In genomic region chr7:156654511-156655231, GRCh38 we compare ENCODE assay signal across 1 cellular context.
TF ChIP-seq lines count a peak whose summit lies in the region.

No MANE protein-coding gene starts in this region.

TF ChIP-seq in H1, 55 proteins besides CTCF, POLR2A, EP300 and RAD21:
- TF ChIP-seq CREB1 (IDR thresholded peaks at IDR 0.05): no peak
- no peak for TF ChIP-seq HDAC6 (IDR thresholded peaks at IDR 0.05; ENCODE audit: low read depth, low read length)
- no peak for TF ChIP-seq RXRA (IDR thresholded peaks at IDR 0.05; ENCODE audit: insufficient read depth, low read depth, low read length)
- no peak for TF ChIP-seq SUZ12 (IDR thresholded peaks at IDR 0.05; ENCODE audit: low read length)
- TF ChIP-seq NANOG (IDR thresholded peaks at IDR 0.05; ENCODE audit: insufficient read depth, low read depth, low read length, poor library complexity, severe bottlenecking): no peak
- no peak for TF ChIP-seq RBBP5 (IDR thresholded peaks at IDR 0.05; ENCODE audit: borderline replicate concordance, low read depth, low read length)
- no peak for TF ChIP-seq CBX5 (IDR thresholded peaks at IDR 0.05; ENCODE audit: low read depth, low read length)
